ENCODE assay signal across 8 cellular contexts in genomic region chr1:202520129-202520856, GRCh38.
DNase-seq lines count a peak whose midpoint lies in the region; ATAC-seq and TF ChIP-seq lines count a peak whose summit lies in the region.
"Not testable (repeated sequence)": the region's sequence is repeated elsewhere in the genome, so short reads cannot be mapped to it uniquely, and the experiment has no call there.

No MANE protein-coding gene starts in this region.

- H3K27ac Mint-ChIP-seq in mesothelial cell of epicardium: peak overlapping the region; percentile 73

- intact Hi-C loops in upper lobe of right lung (cut with DNase I): not testable (repeated sequence)

- peaks cover 29% of the 10 kb centered on the region for H3K4me1 Mint-ChIP-seq in mesothelial cell of epicardium

- H3K4me3 ChIP-seq in cardiac fibroblast (replicated peaks in 1 of 2; ENCODE audit: low read depth in 2 of 2, low read length in 2 of 2); retinal pigment epithelial cell (ENCODE audit: low read length); upper lobe of right lung: not testable (repeated sequence)

- H3K36me3 Mint-ChIP-seq in mesothelial cell of epicardium: not testable (repeated sequence)

- ATAC-seq in upper lobe of right lung: peak; percentile 87

- not testable (repeated sequence) for H3K4me1 ChIP-seq in upper lobe of right lung

- not testable (repeated sequence) for H3K36me3 ChIP-seq in upper lobe of right lung

- not testable (repeated sequence) for H3K27me3 ChIP-seq in upper lobe of right lung

- TF ChIP-seq CTCF in VCaP (conservative IDR thresholded peaks at IDR 0.05); cardiac fibroblast (IDR thresholded peaks at IDR 0.05; ENCODE audit: low read depth, low read length); mesothelial cell of epicardium (IDR thresholded peaks at IDR 0.05; ENCODE audit: unreplicated experiment); retinal pigment epithelial cell (conservative IDR thresholded peaks at IDR 0.05; ENCODE audit: low read depth, low read length); upper lobe of right lung (IDR thresholded peaks at IDR 0.05): not testable (repeated sequence)

- peak overlapping the region; percentile 31 for H3K27ac ChIP-seq in VCaP
- not testable (repeated sequence) for H3K27ac ChIP-seq in upper lobe of right lung

- DNase-seq in DMS53 (lab: John Stamatoyannopoulos, UW) (peak; percentile 11), cardiac fibroblast (ENCODE audit: low read depth in 2 of 2) (peak; percentile 24 to 45), fibroblast of the conjunctiva (ENCODE audit: low read depth) (peak; percentile 9), iris pigment epithelial cell (ENCODE audit: low read depth) (peak; percentile 40), retinal pigment epithelial cell (ENCODE audit: low read depth) (peak; percentile 21)
- DNase-seq in mesothelial cell of epicardium (ENCODE audit: low spot score in 2 of 2, unreplicated experiment in 2 of 2); upper lobe of right lung: not testable (repeated sequence)

- not testable (repeated sequence) for H3K4me3 Mint-ChIP-seq in mesothelial cell of epicardium

- H3K9me3 ChIP-seq in upper lobe of right lung: not testable (repeated sequence)

- not testable (repeated sequence) for H3K27me3 Mint-ChIP-seq in mesothelial cell of epicardium (ENCODE audit: low read depth)

- H3K9me3 Mint-ChIP-seq in mesothelial cell of epicardium: peaks cover 11% of the 10 kb centered on the region
